In genomic region chr18:25351773-25352628, GRCh38 we compare ENCODE assay signal across 8 cellular contexts. TPM values are rescaled to one million over a fixed set of nuclear protein-coding genes. Genes with fewer than 3 reads are reported as not detected.
DNase-seq lines count a peak whose midpoint lies in the region; ATAC-seq and TF ChIP-seq lines count a peak whose summit lies in the region.

TSS of gene ZNF521 (minus strand) at chr18:25352166. CDS start at chr18:25350946, 1,220 bp downstream.

- TF ChIP-seq EP300 in gastroesophageal sphincter (IDR thresholded peaks at IDR 0.05) (no peak), neural cell (conservative IDR thresholded peaks at IDR 0.05; ENCODE audit: poor library complexity, severe bottlenecking) (peak; percentile 90)

- H3K27me3 ChIP-seq in GM23248 (replicated peaks; ENCODE audit: insufficient read depth) (no peaks in the 10 kb centered on the region; the same call in 1 of the 2 replicates), gastroesophageal sphincter (peaks cover 39% of the 10 kb centered on the region), neural cell (ENCODE audit: insufficient read depth, low read depth, low read length) (no peaks in the 10 kb centered on the region), thymus (ENCODE audit: control insufficient read depth, insufficient read depth) (peaks cover 50% of the 10 kb centered on the region)

- peaks cover 66% of the 10 kb centered on the region for H3K27me3 Mint-ChIP-seq in activated naive CD8-positive, alpha-beta T cell treated with anti-CD3 and anti-CD28 coated beads for 36 hours

- peak; percentile 64 for TF ChIP-seq RAD21 in neural cell (conservative IDR thresholded peaks at IDR 0.05)

- no peaks in the 10 kb centered on the region for H4K20me1 ChIP-seq in GM23248 (ENCODE audit: insufficient read depth)
- no peaks in the 10 kb centered on the region for H4K20me1 ChIP-seq in neural cell (ENCODE audit: insufficient read depth)

- H3K27ac ChIP-seq in GM23248 = peak within 1 kb of the TSS; percentile 86
- peak within 1 kb of the TSS; percentile 21 to 90 (median 88) for H3K27ac ChIP-seq in gastroesophageal sphincter
- H3K27ac ChIP-seq in neural cell (ENCODE audit: low read length) = peak within 1 kb of the TSS; percentile 90
- H3K27ac ChIP-seq in thymus (ENCODE audit: low read depth) = peak within 1 kb of the TSS; percentile 11

- H3K9ac ChIP-seq in GM23248 (peak within 1 kb of the TSS; percentile 90), neural cell (ENCODE audit: low read length) (peak within 1 kb of the TSS; percentile 81)

- H3F3A ChIP-seq in GM23248 (ENCODE audit: insufficient read depth) = peaks cover 18% of the 10 kb centered on the region
- H3F3A ChIP-seq in neural cell (ENCODE audit: insufficient read depth, low read length, poor library complexity, severe bottlenecking) = peaks cover 6% of the 10 kb centered on the region

- TF ChIP-seq CTCF in gastroesophageal sphincter (IDR thresholded peaks at IDR 0.05) (peak in 1 of 4 experiments; percentile 10), neural cell (IDR thresholded peaks at IDR 0.05; ENCODE audit: poor library complexity, severe bottlenecking) (no peak)

- H3K36me3 ChIP-seq in GM23248 (ENCODE audit: low read depth) (no peaks in the 10 kb centered on the region), gastroesophageal sphincter (no peaks in the 10 kb centered on the region), neural cell (ENCODE audit: insufficient read depth, low read length) (no peaks in the 10 kb centered on the region), thymus (ENCODE audit: control insufficient read depth, insufficient read depth) (no peaks in the 10 kb centered on the region)

- H3K36me3 Mint-ChIP-seq in activated naive CD8-positive, alpha-beta T cell treated with anti-CD3 and anti-CD28 coated beads for 36 hours = no peaks in the 10 kb centered on the region

- peaks cover 22% of the 10 kb centered on the region for H3K79me2 ChIP-seq in GM23248 (ENCODE audit: insufficient read depth)
- H3K79me2 ChIP-seq in neural cell (replicated peaks; ENCODE audit: insufficient read depth, low read length) = peaks cover 38% of the 10 kb centered on the region

- H3K27ac Mint-ChIP-seq in activated naive CD8-positive, alpha-beta T cell treated with anti-CD3 and anti-CD28 coated beads for 36 hours = no peak within 1 kb of the TSS

- ATAC-seq in gastroesophageal sphincter = peak; percentile 90

- H3K4me3 ChIP-seq in GM23248 (peak within 1 kb of the TSS; percentile 97), gastroesophageal sphincter (peak within 1 kb of the TSS; percentile 39 to 80), neural cell (ENCODE audit: low read length) (peak within 1 kb of the TSS; percentile 86), thymus (ENCODE audit: low read length) (peak within 1 kb of the TSS; percentile 55)

- H3K4me2 ChIP-seq in GM23248 (ENCODE audit: unreplicated experiment) (peak within 1 kb of the TSS; percentile 97), neural cell (ENCODE audit: low read length) (peak within 1 kb of the TSS; percentile 54)

- no peaks in the 10 kb centered on the region for H3K9me3 Mint-ChIP-seq in activated naive CD8-positive, alpha-beta T cell treated with anti-CD3 and anti-CD28 coated beads for 36 hours

- DNase-seq in DMS53 treated with DMSO at 0.1 percent for 48 hours (lab: John Stamatoyannopoulos, UW; ENCODE audit: unreplicated experiment) = peak; percentile 60
- DNase-seq in GM23248 = peak; percentile 91
- DNase-seq in Kasumi-1 (lab: John Stamatoyannopoulos, UW) = peak; percentile 46 to 51
- DNase-seq in RPMI7951 (ENCODE audit: low read depth) = peak; percentile 88
- DNase-seq in activated naive CD8-positive, alpha-beta T cell treated with anti-CD3 and anti-CD28 coated beads for 36 hours = peak; percentile 63

- TF ChIP-seq POLR2A in gastroesophageal sphincter (IDR thresholded peaks at IDR 0.05) = peak; percentile 37 to 47

- no peaks in the 10 kb centered on the region for H3K9me3 ChIP-seq in GM23248 (ENCODE audit: low read depth)
- no peaks in the 10 kb centered on the region for H3K9me3 ChIP-seq in gastroesophageal sphincter
- no peaks in the 10 kb centered on the region for H3K9me3 ChIP-seq in neural cell (ENCODE audit: low read length)
- H3K9me3 ChIP-seq in thymus (ENCODE audit: control insufficient read depth) = no peaks in the 10 kb centered on the region

- H3K9me2 ChIP-seq in GM23248 (ENCODE audit: insufficient read depth) (no peaks in the 10 kb centered on the region), neural cell (ENCODE audit: insufficient read depth, low read length) (no peaks in the 10 kb centered on the region)

- WGBS in GM23248 (ENCODE audit: low coverage in 1 of 2, low lambda C conversion rate in 2 of 2, missing lambda C conversion rate in 2 of 2), 2 experiments = 1% methylated on average over 43 to 90 of the region's 91 CpGs
- 0% methylated on average over 10 of the region's 91 CpGs; no CpG with 5 or more reads in 1 of the 2 donors for WGBS in gastroesophageal sphincter (ENCODE audit: low coverage in 1 of 2), 2 donors
- under 1% methylated on average over 91 of the region's 91 CpGs for WGBS in thymus

- H2AFZ ChIP-seq in GM23248 (peak within 1 kb of the TSS; percentile 98), neural cell (ENCODE audit: low read depth, low read length) (no peak within 1 kb of the TSS)

- H3K4me1 Mint-ChIP-seq in activated naive CD8-positive, alpha-beta T cell treated with anti-CD3 and anti-CD28 coated beads for 36 hours = peaks cover 8% of the 10 kb centered on the region

- peak within 1 kb of the TSS; percentile 59 for H3K4me3 Mint-ChIP-seq in activated naive CD8-positive, alpha-beta T cell treated with anti-CD3 and anti-CD28 coated beads for 36 hours

- in situ Hi-C loops in GM23248 (cut with MboI) = loop anchor here (10.0 to 25.0 kb wide), 2 partner anchors 477 to 535 kb away; no protein-coding TSS in a partner anchor

- H3K4me1 ChIP-seq in GM23248 (ENCODE audit: insufficient read depth) (peaks cover 4% of the 10 kb centered on the region), gastroesophageal sphincter (peaks cover 0 to 34% (median 9%) of the 10 kb centered on the region in 3 donors), thymus (ENCODE audit: control insufficient read depth, insufficient read depth, low read length) (peaks cover 14% of the 10 kb centered on the region)

TF ChIP-seq in neural cell, 6 proteins besides CTCF, POLR2A, EP300 and RAD21:
- TF ChIP-seq TAF1 (IDR thresholded peaks at IDR 0.05; ENCODE audit: low read depth) (peak; percentile 72), MXI1 (conservative IDR thresholded peaks at IDR 0.05; ENCODE audit: poor library complexity, severe bottlenecking) (peak; percentile 70), EZH2 (IDR thresholded peaks at IDR 0.05; ENCODE audit: borderline replicate concordance, insufficient read depth, low read length, poor library complexity, severe bottlenecking) (no peak), SMC3 (conservative IDR thresholded peaks at IDR 0.05; ENCODE audit: poor library complexity) (peak; percentile 63), POLR2AphosphoS5 (IDR thresholded peaks at IDR 0.05) (peak; percentile 89), REST (IDR thresholded peaks at IDR 0.05; ENCODE audit: borderline replicate concordance) (peak; percentile 95)

RNA-seq across cellular contexts. Expression of gene ZNF521, which starts in this region (rescaled TPM):
- 12.1 and 17.9 TPM in 2 replicates for total RNA-seq in GM23248 (2014; rRNA removed; shearing (Covaris generic))
- polyA plus RNA-seq in GM23248 (2016; fragmentation: Nextera tagmentation; extraction: Ambion mirVana) (6.3 and 7.8 TPM in 2 replicates), neural cell (101 and 104 TPM in 2 replicates), thymus (3.7 TPM)
- 7.6 and 10.9 TPM in 2 replicates for total RNA-seq in RPMI7951 (2014; rRNA removed; shearing (Covaris generic))
- total RNA-seq in activated naive CD8-positive, alpha-beta T cell treated with anti-CD3 and anti-CD28 coated beads for 36 hours = not detected
- 10 to 100 TPM in 3 of 4 donors, 1 to 10 TPM in 1; 9.9 to 29.3 (median 13.4) TPM for total RNA-seq in gastroesophageal sphincter
- polyA minus RNA-seq in neural cell = 243 and 268 TPM in 2 replicates

Comparison
In these comparisons a context has a peak if more than half of its experiments do, and no peak if none do; other contexts are left out.
1. Peak in every context shown above with its lines: DNase-seq, ATAC-seq, H3K4me3 ChIP-seq and H3K27ac ChIP-seq.
2. RNA of gene ZNF521 (polyA plus RNA-seq): 101 to 104 TPM in neural cell; 6.3 to 7.8 TPM in GM23248 and 3.7 TPM in thymus (single experiment); every median in the first group is over 10 times any median in the second.
3. Peak in DNase-seq in activated naive CD8-positive, alpha-beta T cell treated with anti-CD3 and anti-CD28 coated beads for 36 hours; RNA of the gene not detected or under 1 TPM.
4. H3K27ac ChIP-seq: peak in every context shown above with its lines; median percentile 90 in neural cell; 88 in gastroesophageal sphincter; 86 in GM23248; 11 in thymus.